Comparison of ENCODE assay signal across 1 cellular context in the genomic region with DNA sequence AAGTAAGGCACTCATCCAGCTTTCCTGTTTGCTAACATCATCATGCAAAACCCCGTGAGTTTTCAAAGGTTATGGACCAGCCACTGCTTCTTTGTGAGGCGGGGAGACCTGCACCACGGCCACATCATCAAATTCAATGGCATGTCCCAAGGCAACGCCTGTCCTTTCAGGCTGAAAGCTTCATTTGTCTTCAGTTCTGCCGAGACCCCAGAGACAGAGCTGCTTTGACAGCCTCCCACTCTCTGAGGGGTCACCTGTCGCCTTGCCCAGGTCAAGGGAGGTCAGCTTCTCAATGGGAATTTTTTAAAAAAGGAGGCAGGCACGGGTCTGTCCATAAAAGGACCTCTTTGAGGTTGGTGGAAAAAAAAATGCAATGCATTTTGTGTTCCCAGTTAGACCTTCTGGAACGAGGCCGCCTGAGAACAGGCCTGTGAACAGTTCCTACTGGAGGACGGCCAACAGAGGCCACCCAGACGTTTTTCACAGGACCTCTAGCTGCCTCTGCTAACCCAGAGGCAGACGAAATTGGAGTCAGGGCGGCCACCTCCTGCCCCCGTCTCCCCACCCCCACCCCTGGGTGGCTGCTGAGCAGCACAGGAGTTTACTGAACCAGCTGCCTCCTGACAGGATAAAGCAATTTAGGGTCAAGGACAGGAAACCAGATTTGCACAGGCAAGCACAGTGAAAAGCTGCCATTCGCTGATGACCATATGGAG.
TF ChIP-seq lines count a peak whose summit lies in the region.

No MANE protein-coding gene starts in this region.

TF ChIP-seq in WTC11, 78 proteins besides CTCF, POLR2A, EP300 and RAD21 (continued from another document):
- TF ChIP-seq PRDM15 (CRISPR knock-in tag; IDR thresholded peaks at IDR 0.05) (no peak), ZNF138 (CRISPR knock-in tag; conservative IDR thresholded peaks at IDR 0.05) (no peak)
- TF ChIP-seq, protein P1, sequence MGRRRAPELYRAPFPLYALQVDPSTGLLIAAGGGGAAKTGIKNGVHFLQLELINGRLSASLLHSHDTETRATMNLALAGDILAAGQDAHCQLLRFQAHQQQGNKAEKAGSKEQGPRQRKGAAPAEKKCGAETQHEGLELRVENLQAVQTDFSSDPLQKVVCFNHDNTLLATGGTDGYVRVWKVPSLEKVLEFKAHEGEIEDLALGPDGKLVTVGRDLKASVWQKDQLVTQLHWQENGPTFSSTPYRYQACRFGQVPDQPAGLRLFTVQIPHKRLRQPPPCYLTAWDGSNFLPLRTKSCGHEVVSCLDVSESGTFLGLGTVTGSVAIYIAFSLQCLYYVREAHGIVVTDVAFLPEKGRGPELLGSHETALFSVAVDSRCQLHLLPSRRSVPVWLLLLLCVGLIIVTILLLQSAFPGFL (CRISPR knock-in tag; IDR thresholded peaks at IDR 0.05; ENCODE audit: borderline replicate concordance) = no peak
